Comparison of ENCODE assay signal across 15 cellular contexts in the genomic region with DNA sequence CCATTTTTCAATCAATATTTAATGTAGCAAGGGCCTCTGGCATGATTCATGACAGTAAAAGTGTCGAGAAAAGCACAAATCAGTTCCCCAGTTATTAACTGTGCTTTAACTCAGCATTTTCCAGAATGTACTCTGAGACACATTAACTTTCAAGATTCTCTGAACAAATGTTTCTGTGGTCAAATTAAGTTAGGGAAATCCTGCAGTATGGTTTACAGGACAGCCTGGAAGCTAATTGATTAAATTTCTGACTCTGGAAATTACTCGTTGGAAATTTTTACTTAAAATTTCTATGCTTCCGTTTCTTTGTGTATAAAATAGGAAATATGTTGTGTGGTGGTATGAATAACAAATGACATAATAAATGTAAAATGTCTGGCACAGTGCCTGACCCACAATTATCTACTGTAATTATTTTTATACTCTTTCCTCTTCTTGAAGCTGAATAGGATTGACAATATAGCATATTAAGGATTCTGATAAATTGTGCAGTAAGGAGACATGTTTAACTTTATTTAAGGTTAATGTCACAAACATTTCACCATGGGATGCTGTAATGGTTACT. TPM values are rescaled to one million over a fixed set of nuclear protein-coding genes. Genes with fewer than 3 reads are reported as not detected.
"Had no signal": no experiment of that assay in that cellular context is flagged by ENCODE, and none has a peak within 500 bp of the region (broad histone marks: within the 10 kb centered on the region; RNA-seq: fewer than 3 reads in every experiment).

No MANE protein-coding gene starts in this region.

- H3K27ac Mint-ChIP-seq: activated naive CD8-positive, alpha-beta T cell; nephron progenitor cell; stimulated activated naive CD8-positive, alpha-beta T cell treated with anti-CD3 and anti-CD28 coated beads, Interleukin-15, amount 100 ng/mL, for 72 hours had no signal

- H3K27ac ChIP-seq: breast epithelium, epithelial cell of prostate, thoracic aorta had no signal

- ATAC-seq: activated T-cell treated with anti-CD3 and anti-CD28 coated beads, Interleukin-2, amount 50 U/mL, for 4 hours; stimulated activated naive CD8-positive, alpha-beta T cell treated with anti-CD3 and anti-CD28 coated beads, Interleukin-15, amount 100 ng/mL, for 72 hours had no signal

- DNase-seq: activated CD4-positive, alpha-beta T cell treated with anti-CD3 and anti-CD28 coated beads for 1 hour; activated CD4-positive, alpha-beta T cell treated with anti-CD3 and anti-CD28 coated beads, Interleukin-2, amount 50 U/mL, for 48 hours; activated effector memory CD4-positive, alpha-beta T cell treated with anti-CD3 and anti-CD28 coated beads, Interleukin-2, amount 50 U/mL, for 16 hours; activated T-cell treated with anti-CD3 and anti-CD28 coated beads, Interleukin-2, amount 50 U/mL, for 4 hours; effector memory CD4-positive, alpha-beta T cell; glutamatergic neuron; nephron progenitor cell; stimulated activated CD4-positive, alpha-beta T cell treated with anti-CD3 and anti-CD28 coated beads, Interleukin-4, amount 100 ng/mL, for 1 hour; stimulated activated CD8-positive, alpha-beta memory T cell treated with anti-CD3 and anti-CD28 coated beads, Interleukin-4, amount 100 ng/mL, for 48 hours; stimulated activated naive CD8-positive, alpha-beta T cell treated with anti-CD3 and anti-CD28 coated beads, Interleukin-15, amount 100 ng/mL, for 72 hours; SW 1271 had no signal

- H3K36me3 Mint-ChIP-seq: activated naive CD8-positive, alpha-beta T cell had no signal

- H3K4me1 ChIP-seq: breast epithelium had no signal

- H3K4me1 Mint-ChIP-seq: nephron progenitor cell; stimulated activated naive CD8-positive, alpha-beta T cell treated with anti-CD3 and anti-CD28 coated beads, Interleukin-15, amount 100 ng/mL, for 72 hours had no signal

- H3K4me3 Mint-ChIP-seq: activated naive CD8-positive, alpha-beta T cell; activated T-cell treated with anti-CD3 and anti-CD28 coated beads, Interleukin-2, amount 50 U/mL, for 4 hours; nephron progenitor cell; stimulated activated naive CD8-positive, alpha-beta T cell treated with anti-CD3 and anti-CD28 coated beads, Interleukin-15, amount 100 ng/mL, for 72 hours had no signal

- H3K27me3 ChIP-seq: breast epithelium had no signal

- H3K36me3 ChIP-seq: breast epithelium, thoracic aorta had no signal

- H3K27me3 Mint-ChIP-seq: stimulated activated naive CD8-positive, alpha-beta T cell treated with anti-CD3 and anti-CD28 coated beads, Interleukin-15, amount 100 ng/mL, for 72 hours had no signal

- H3K4me3 ChIP-seq: breast epithelium, thoracic aorta had no signal

RNA-seq across cellular contexts. Expression of gene STK32B, which starts 33.7 kb away (rescaled TPM):
- total RNA-seq: activated T-cell treated with anti-CD3 and anti-CD28 coated beads, Interleukin-2, amount 50 U/mL, for 4 hours had no signal
